In genomic region chr13:27927444-27928352, GRCh38 we compare ENCODE assay signal across 23 cellular contexts. TPM values are rescaled to one million over a fixed set of nuclear protein-coding genes. Genes with fewer than 3 reads are reported as not detected.
DNase-seq lines count a peak whose midpoint lies in the region; ATAC-seq, FAIRE-seq and TF ChIP-seq lines count a peak whose summit lies in the region.
"Had no signal": no experiment of that assay in that cellular context is flagged by ENCODE, and none has a peak within 500 bp of the region (broad histone marks: within the 10 kb centered on the region; RNA-seq: fewer than 3 reads in every experiment).

No MANE protein-coding gene starts in this region.

- H3K9me3 ChIP-seq in BLaER1 (peaks cover 67% of the 10 kb centered on the region), H1 (ENCODE audit: insufficient read depth in 2 of 2, low read depth in 1 of 2, low read length in 1 of 2) (no peaks in the 10 kb centered on the region)
- H3K9me3 ChIP-seq in CD8-positive, alpha-beta memory T cell (ENCODE audit: low read length): no peaks in the 10 kb centered on the region
- H3K9me3 ChIP-seq: SK-N-SH, thoracic aorta had no signal

- H2BK12ac ChIP-seq in H1 (ENCODE audit: low read depth, low read length): peak overlapping the region; percentile 6; the same call in 1 of the 2 replicates

- POLR2A ChIA-PET in H1 (lab: Charles Lee; ENCODE audit: partially characterized antibody): interaction anchor here (0.6 kb wide), 1 partner anchor 67 kb away, joined by 3 read pairs; no protein-coding TSS in a partner anchor
- POLR2A ChIA-PET in CD8-positive, alpha-beta memory T cell (lab: Charles Lee): no interaction called here

- no peak overlapping the region for H3K23ac ChIP-seq in H1 (ENCODE audit: insufficient read length)

- no peak for ATAC-seq in GM21447 (IDR thresholded peaks at IDR 0.05; ENCODE audit: unreplicated experiment)
- ATAC-seq: left cardiac atrium had no signal

- H3K4me3 Mint-ChIP-seq in nephron progenitor cell: peak overlapping the region; percentile 16
- peak overlapping the region in 1 of 7 donors; percentile 49 for H3K4me3 Mint-ChIP-seq in CD8-positive, alpha-beta memory T cell
- H3K4me3 Mint-ChIP-seq: activated CD4-positive, alpha-beta memory T cell treated with anti-CD3 and anti-CD28 coated beads for 36 hours had no signal

- no peaks in the 10 kb centered on the region for H3K79me2 ChIP-seq in H1 (ENCODE audit: control insufficient read depth in 1 of 2, insufficient read depth in 2 of 2, low read length in 2 of 2)

- no peak overlapping the region for H3K4ac ChIP-seq in H1 (replicated peaks; ENCODE audit: insufficient read length, low read depth, low read length)

- FAIRE-seq in GM12892 (lab: Jason Lieb, UNC): no peak
- no peak for FAIRE-seq in H1 (lab: Jason Lieb, UNC)
- FAIRE-seq: endometrium had no signal

- no peaks in the 10 kb centered on the region for H3K23me2 ChIP-seq in H1 (ENCODE audit: low read depth, low read length)

- no peak overlapping the region for H3K14ac ChIP-seq in H1 (ENCODE audit: insufficient read length)

- no peak for TF ChIP-seq RAD21 in H1 (IDR thresholded peaks at IDR 0.05 in 1 of 2, conservative IDR thresholded peaks at IDR 0.05 in 1 of 2; ENCODE audit: low read depth in 2 of 2, low read length in 2 of 2)

- no peak overlapping the region for H4K91ac ChIP-seq in H1 (replicated peaks; ENCODE audit: insufficient read length, low read length)

- H3K27me3 Mint-ChIP-seq in nephron progenitor cell (ENCODE audit: low read depth, poor library complexity): peaks cover 100% of the 10 kb centered on the region
- H3K27me3 Mint-ChIP-seq in CD8-positive, alpha-beta memory T cell: peaks cover 70 to 84% of the 10 kb centered on the region in 2 donors

- no peak overlapping the region for H2AK5ac ChIP-seq in H1 (ENCODE audit: low read depth, low read length)

- no peak overlapping the region for H2BK15ac ChIP-seq in H1 (ENCODE audit: low read length)

- 0 out of 2 replicates have a peak overlapping the region, but pooled peaks have one; percentile 7 for H3K4me3 ChIP-seq in BLaER1
- no peak overlapping the region for H3K4me3 ChIP-seq in H1 (ENCODE audit: extremely low read depth in 1 of 4, insufficient read depth in 2 of 4, low read depth in 3 of 4, low read length in 4 of 4)
- no peak overlapping the region for H3K4me3 ChIP-seq in CD8-positive, alpha-beta memory T cell (ENCODE audit: low read length)
- H3K4me3 ChIP-seq: Peyer's patch, thoracic aorta had no signal

- H3K36me3 Mint-ChIP-seq in nephron progenitor cell (ENCODE audit: low read depth): no peaks in the 10 kb centered on the region
- H3K36me3 Mint-ChIP-seq in CD8-positive, alpha-beta memory T cell: no peaks in the 10 kb centered on the region
- H3K36me3 Mint-ChIP-seq: activated CD4-positive, alpha-beta memory T cell treated with anti-CD3 and anti-CD28 coated beads for 36 hours had no signal

- peaks cover 3% of the 10 kb centered on the region for H3K9me3 Mint-ChIP-seq in nephron progenitor cell
- H3K9me3 Mint-ChIP-seq in CD8-positive, alpha-beta memory T cell: peaks cover 0 to 2% (median 0%) of the 10 kb centered on the region in 5 donors
- H3K9me3 Mint-ChIP-seq: activated CD4-positive, alpha-beta memory T cell treated with anti-CD3 and anti-CD28 coated beads for 36 hours; activated T-helper 2 cell treated with anti-CD3 and anti-CD28 coated beads, Interferon-gamma antibody, Interleukin-2, Interleukin-4, amounts not matched to agents 10 μg/mL and 5 μg/mL and 100 μg/mL, durations not matched to agents 14 hours and 24 hours and 36 hours had no signal

- H4K20me1 ChIP-seq in BLaER1 (peaks cover 59% of the 10 kb centered on the region), H1 (replicated peaks in 1 of 2; ENCODE audit: control insufficient read depth in 1 of 2, insufficient read depth in 2 of 2, low read length in 2 of 2) (peaks cover 25 to 45% of the 10 kb centered on the region in 2 experiments)

- no peak for TF ChIP-seq EP300 in H1 (IDR thresholded peaks at IDR 0.05; ENCODE audit: borderline replicate concordance in 1 of 2, low read depth in 2 of 2, low read length in 2 of 2)

- H3K27me3 ChIP-seq in BLaER1 (peaks cover 84% of the 10 kb centered on the region), H1 (replicated peaks in 1 of 4; ENCODE audit: control insufficient read depth in 3 of 4, extremely low read depth in 1 of 4, insufficient read depth in 3 of 4, low read length in 3 of 4) (peaks cover 89 to 100% (median 97%) of the 10 kb centered on the region in 4 experiments)
- peaks cover 40% of the 10 kb centered on the region for H3K27me3 ChIP-seq in CD8-positive, alpha-beta memory T cell (ENCODE audit: insufficient read depth, low read length, poor library complexity, severe bottlenecking)

- H3K4me1 ChIP-seq in BLaER1 (no peaks in the 10 kb centered on the region; the same call in 1 of the 2 replicates), H1 (replicated peaks in 1 of 4; ENCODE audit: control insufficient read depth in 3 of 4, insufficient read depth in 4 of 4, low read length in 3 of 4) (peaks cover 0 to 14% (median 9%) of the 10 kb centered on the region in 4 experiments; a peak in 4 of 7 replicates)
- peaks cover 3% of the 10 kb centered on the region for H3K4me1 ChIP-seq in CD8-positive, alpha-beta memory T cell (ENCODE audit: insufficient read depth, low read length)

- H2BK120ac ChIP-seq in H1 (replicated peaks; ENCODE audit: low read depth, low read length): no peak overlapping the region

- H3K36me3 ChIP-seq in BLaER1 (no peaks in the 10 kb centered on the region), H1 (ENCODE audit: control insufficient read depth in 2 of 4, insufficient read depth in 4 of 4, low read length in 3 of 4) (peaks cover 0 to 10% (median 0%) of the 10 kb centered on the region in 4 experiments; a peak in 1 of 8 replicates)
- H3K36me3 ChIP-seq in CD8-positive, alpha-beta memory T cell (ENCODE audit: insufficient read depth, low read length): no peaks in the 10 kb centered on the region
- H3K36me3 ChIP-seq: Peyer's patch, thoracic aorta had no signal

- CTCF ChIA-PET in H1 (lab: Charles Lee; ENCODE audit: partially characterized antibody): interaction anchor here (0.6 to 3.9 kb wide), 8 partner anchors 26 to 387 kb away, joined by 3 to 22 read pairs (median 7); no protein-coding TSS in a partner anchor
- CTCF ChIA-PET in CD8-positive, alpha-beta memory T cell (lab: Charles Lee): no interaction called here

- no peak overlapping the region for H2AFZ ChIP-seq in H1 (ENCODE audit: low read length)

- 0 out of 2 replicates have a peak overlapping the region, but pooled peaks have one; percentile 43 for H2BK20ac ChIP-seq in H1 (ENCODE audit: low read length)

- WGBS in H1 (ENCODE audit: extremely low coverage in 1 of 2, insufficient coverage in 1 of 2, insufficient read length in 1 of 2, insufficient replicate concordance in 2 of 2, low coverage in 1 of 2, low lambda C conversion rate in 2 of 2, missing lambda C conversion rate in 1 of 2), 2 experiments: 9% methylated on average over 53 of the region's 53 CpGs; no CpG with 5 or more reads in 1 of the 2 experiments

- DNase-seq in GM12892 (ENCODE audit: insufficient read length) (peak; percentile 3), H1 (ENCODE audit: low read depth in 1 of 2, low spot score in 2 of 2) (no peak), nephron progenitor cell (no peak), NCI-H774 (lab: John Stamatoyannopoulos, UW) (no peak)
- no peak for DNase-seq in CD8-positive, alpha-beta memory T cell
- DNase-seq: activated CD4-positive, alpha-beta memory T cell treated with anti-CD3 and anti-CD28 coated beads for 36 hours; aorta; Calu3; GDM1; hippocampal formation; left cardiac atrium; NCI-H1436 treated with DMSO at 0.1 percent for 48 hours; Peyer's patch; SK-N-SH; stimulated activated CD4-positive, alpha-beta T cell treated with anti-CD3 and anti-CD28 coated beads, Interleukin-4, amount 100 ng/mL, for 24 hours had no signal

- no peak overlapping the region for H3K4me2 ChIP-seq in BLaER1
- peak overlapping the region in 1 of 2 experiments; percentile 21; a peak in 1 of 4 replicates for H3K4me2 ChIP-seq in H1 (ENCODE audit: insufficient read depth in 1 of 2, low read depth in 2 of 2, low read length in 2 of 2)
- H3K4me2 ChIP-seq: SK-N-SH had no signal

- no peak overlapping the region for H4K8ac ChIP-seq in H1 (ENCODE audit: extremely low read depth, insufficient read depth, low read length)

- H3K18ac ChIP-seq in H1 (ENCODE audit: extremely low read depth, low read length): no peak overlapping the region

- H2BK5ac ChIP-seq in H1 (ENCODE audit: low read depth, low read length): no peak overlapping the region

- TF ChIP-seq POLR2A in GM12892 (IDR thresholded peaks at IDR 0.05; ENCODE audit: low read depth, low read length) (no peak), H1 (IDR thresholded peaks at IDR 0.05; ENCODE audit: control extremely low read depth in 1 of 2, low read depth in 2 of 2, low read length in 2 of 2) (no peak)

- peaks cover 36% of the 10 kb centered on the region for H3K4me1 Mint-ChIP-seq in nephron progenitor cell
- peaks cover 18 to 38% (median 24%) of the 10 kb centered on the region in 3 donors for H3K4me1 Mint-ChIP-seq in CD8-positive, alpha-beta memory T cell

- no peak overlapping the region for H3K9ac ChIP-seq in BLaER1
- no peak overlapping the region for H3K9ac ChIP-seq in H1 (replicated peaks in 1 of 4; ENCODE audit: extremely low read depth in 1 of 4, low read depth in 3 of 4, low read length in 3 of 4)
- H3K9ac ChIP-seq: SK-N-SH had no signal

- no peak overlapping the region for H3K56ac ChIP-seq in H1 (replicated peaks; ENCODE audit: insufficient read length, low read depth, low read length)

- no peak overlapping the region for H3K27ac Mint-ChIP-seq in nephron progenitor cell
- no peak overlapping the region for H3K27ac Mint-ChIP-seq in CD8-positive, alpha-beta memory T cell
- H3K27ac Mint-ChIP-seq: activated CD4-positive, alpha-beta memory T cell treated with anti-CD3 and anti-CD28 coated beads for 36 hours; activated T-helper 2 cell treated with anti-CD3 and anti-CD28 coated beads, Interferon-gamma antibody, Interleukin-2, Interleukin-4, amounts not matched to agents 10 μg/mL and 5 μg/mL and 100 μg/mL, durations not matched to agents 14 hours and 24 hours and 36 hours had no signal

- H3K79me1 ChIP-seq in H1 (ENCODE audit: low read depth, low read length): no peaks in the 10 kb centered on the region

- no peak overlapping the region for H3K27ac ChIP-seq in BLaER1
- H3K27ac ChIP-seq in H1 (ENCODE audit: low read depth, low read length): no peak overlapping the region
- no peak overlapping the region for H3K27ac ChIP-seq in CD8-positive, alpha-beta memory T cell (ENCODE audit: low read depth, low read length)
- H3K27ac ChIP-seq: Peyer's patch, thoracic aorta had no signal

- H4K5ac ChIP-seq in H1 (ENCODE audit: insufficient read length, low read depth, low read length): no peak overlapping the region

- TF ChIP-seq CTCF in H1 (IDR thresholded peaks at IDR 0.05; ENCODE audit: control extremely low read depth in 1 of 3, insufficient read depth in 1 of 3, low read depth in 1 of 3, low read length in 3 of 3): no peak
- no peak for TF ChIP-seq CTCF in nephron progenitor cell (IDR thresholded peaks at IDR 0.05)

RNA-seq across cellular contexts. Expression of gene PDX1, which starts 7.9 kb away (rescaled TPM):
- polyA plus RNA-seq in GM12892 (2012; ENCODE audit: missing spikeins): 0.17 TPM
- not detected in 2 replicates for total RNA-seq in H1 (2021; fragmentation: NEBNext Ultra II Directional; extraction: Animal tissue kit (Norgen Biotek cat#: 25700))
- not detected in 2 replicates for polyA plus RNA-seq in H1 (2011; rRNA removed)
- not detected for polyA plus RNA-seq in H1 (2011; cell fraction: cytosol; rRNA removed)
- polyA plus RNA-seq in H1 (2011; cell fraction: nucleus; rRNA removed): not detected
- not detected in 4 replicates for polyA plus RNA-seq in H1 (2012, experiment 1 of 2)
- polyA plus RNA-seq in H1 (2012, experiment 2 of 2): not detected
- not detected for polyA plus RNA-seq in H1 (2013, experiment 1 of 2)
- polyA plus RNA-seq in H1 (2013, experiment 2 of 2): not detected
- polyA minus RNA-seq in H1 (2011; rRNA and poly(A)+ RNA removed): not detected in 2 replicates
- polyA minus RNA-seq in H1 (2011; cell fraction: cytosol; rRNA and poly(A)+ RNA removed): not detected
- polyA minus RNA-seq in H1 (2011; cell fraction: nucleus; rRNA and poly(A)+ RNA removed): not detected
- total RNA-seq in CD8-positive, alpha-beta memory T cell: not detected
- polyA plus RNA-seq in CD8-positive, alpha-beta memory T cell: not detected
- total RNA-seq: activated CD4-positive, alpha-beta memory T cell treated with anti-CD3 and anti-CD28 coated beads for 36 hours; activated T-helper 2 cell treated with anti-CD3 and anti-CD28 coated beads, Interferon-gamma antibody, Interleukin-2, Interleukin-4, amounts not matched to agents 10 μg/mL and 5 μg/mL and 100 μg/mL, durations not matched to agents 14 hours and 24 hours and 36 hours; aorta; cerebellum; fibroblast of villous mesenchyme; left cardiac atrium; omental fat pad; Peyer's patch had no signal
- polyA plus RNA-seq: SK-N-SH had no signal

RNA-seq across cellular contexts. Expression of gene CDX2, which starts 41.4 kb away (rescaled TPM):
- polyA plus RNA-seq in GM12892 (2012; ENCODE audit: missing spikeins): not detected
- total RNA-seq in H1 (2021; fragmentation: NEBNext Ultra II Directional; extraction: Animal tissue kit (Norgen Biotek cat#: 25700)): 0.09 TPM in 1 of 2 replicates, not detected in the other
- not detected in 2 replicates for polyA plus RNA-seq in H1 (2011; rRNA removed)
- not detected for polyA plus RNA-seq in H1 (2011; cell fraction: cytosol; rRNA removed)
- 0.03 TPM for polyA plus RNA-seq in H1 (2011; cell fraction: nucleus; rRNA removed)
- polyA plus RNA-seq in H1 (2012, experiment 1 of 2): 0.04 to 0.08 TPM (median 0.05 TPM) in 3 of 4 replicates, not detected in the other
- 0.13 TPM for polyA plus RNA-seq in H1 (2012, experiment 2 of 2)
- polyA plus RNA-seq in H1 (2013, experiment 1 of 2): 0.06 TPM
- 0.17 TPM for polyA plus RNA-seq in H1 (2013, experiment 2 of 2)
- polyA minus RNA-seq in H1 (2011; rRNA and poly(A)+ RNA removed): 0.06 TPM in 1 of 2 replicates, not detected in the other
- not detected for polyA minus RNA-seq in H1 (2011; cell fraction: cytosol; rRNA and poly(A)+ RNA removed)
- not detected for polyA minus RNA-seq in H1 (2011; cell fraction: nucleus; rRNA and poly(A)+ RNA removed)
- not detected for total RNA-seq in CD8-positive, alpha-beta memory T cell
- not detected for polyA plus RNA-seq in CD8-positive, alpha-beta memory T cell
- total RNA-seq: activated CD4-positive, alpha-beta memory T cell treated with anti-CD3 and anti-CD28 coated beads for 36 hours; activated T-helper 2 cell treated with anti-CD3 and anti-CD28 coated beads, Interferon-gamma antibody, Interleukin-2, Interleukin-4, amounts not matched to agents 10 μg/mL and 5 μg/mL and 100 μg/mL, durations not matched to agents 14 hours and 24 hours and 36 hours; aorta; Calu3; cerebellum; fibroblast of villous mesenchyme; left cardiac atrium; omental fat pad; thoracic aorta had no signal
- polyA plus RNA-seq: SK-N-SH had no signal
